Comparison of ENCODE assay signal across 24 cellular contexts in the genomic region with DNA sequence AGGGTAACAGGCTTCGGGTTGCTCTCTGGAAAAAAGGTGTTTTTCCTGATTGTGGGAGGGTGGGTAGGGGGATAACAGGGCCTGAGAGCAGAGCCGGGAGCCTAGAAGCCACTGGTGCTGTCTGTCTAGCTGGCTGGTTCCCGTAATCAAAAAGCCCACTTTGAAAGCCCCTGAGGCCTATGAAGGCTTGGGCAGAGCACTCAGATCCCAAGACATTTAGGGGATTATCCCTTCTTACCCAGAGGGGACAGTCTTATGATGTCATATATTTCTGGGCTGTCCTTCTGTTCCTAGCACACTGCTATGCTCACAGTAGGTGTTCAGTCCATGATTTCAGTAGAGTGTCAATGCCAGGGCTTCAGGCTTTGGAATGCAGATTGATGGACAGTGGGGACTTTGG. TPM values are rescaled to one million over a fixed set of nuclear protein-coding genes. Genes with fewer than 3 reads are reported as not detected.
"Had no signal": no experiment of that assay in that cellular context is flagged by ENCODE, and none has a peak within 500 bp of the region (broad histone marks: within the 10 kb centered on the region; RNA-seq: fewer than 3 reads in every experiment).

No MANE protein-coding gene starts in this region.

- H3K36me3 ChIP-seq: esophagus muscularis mucosa, gastrocnemius medialis, heart right ventricle, left lung, lower lobe of right lung had no signal

- ATAC-seq: foreskin keratinocyte, gastrocnemius medialis, heart right ventricle, left cardiac atrium, left lung, left ventricle myocardium superior, lower lobe of right lung, mucosa of descending colon had no signal

- H3K27ac ChIP-seq: coronary artery, esophagus muscularis mucosa, foreskin keratinocyte, gastrocnemius medialis, heart right ventricle, left lung, lower lobe of right lung had no signal

- H3K4me3 ChIP-seq: coronary artery, dorsolateral prefrontal cortex, esophagus muscularis mucosa, gastrocnemius medialis, heart right ventricle, left lung, lower lobe of right lung, mucosa of descending colon had no signal

- H3K4me1 ChIP-seq: foreskin keratinocyte, gastrocnemius medialis, left lung, lower lobe of right lung had no signal

- FAIRE-seq: colon, endothelial cell of umbilical vein, islet of Langerhans, keratinocyte had no signal

- DNase-seq: dermis blood vessel endothelial cell; dorsolateral prefrontal cortex; effector CD4-positive, alpha-beta T cell; effector memory CD4-positive, alpha-beta T cell; foreskin keratinocyte; gastrocnemius medialis; glutamatergic neuron; head of caudate nucleus; heart right ventricle; hippocampal formation; left cardiac atrium; left lung; left ventricle myocardium superior; lower lobe of right lung; mesenchymal stem cell; mucosa of descending colon; naive B cell had no signal

- H3K9me3 ChIP-seq: esophagus muscularis mucosa, gastrocnemius medialis, heart right ventricle, left lung, lower lobe of right lung, mucosa of descending colon had no signal

RNA-seq across cellular contexts. Expression of a gene that starts 45.1 kb away (rescaled TPM):
- polyA plus RNA-seq: endothelial cell of umbilical vein, fibroblast of lung, foreskin keratinocyte, keratinocyte had no signal
